17 cellular contexts compared by ENCODE assay signal in genomic region chr22:41821449-41822030, GRCh38. TPM values are rescaled to one million over a fixed set of nuclear protein-coding genes. Genes with fewer than 3 reads are reported as not detected.
DNase-seq lines count a peak whose midpoint lies in the region; TF ChIP-seq lines count a peak whose summit lies in the region.
"Had no signal": no experiment of that assay in that cellular context is flagged by ENCODE, and none has a peak within 500 bp of the region (broad histone marks: within the 10 kb centered on the region; RNA-seq: fewer than 3 reads in every experiment).

No MANE protein-coding gene starts in this region.

- H3K36me3 ChIP-seq in HEK293 (ENCODE audit: control insufficient read depth in 2 of 2, insufficient read depth in 1 of 2, low read length in 2 of 2): peaks cover 3 to 64% of the 10 kb centered on the region in 2 experiments; a peak in 2 of 3 replicates

- H3K9me3 ChIP-seq in HEK293 (ENCODE audit: control insufficient read depth, insufficient read depth, low read depth, low read length): no peaks in the 10 kb centered on the region
- H3K9me3 ChIP-seq: stomach had no signal

- H3K4me1 Mint-ChIP-seq in activated CD4-positive, alpha-beta T cell treated with anti-CD3 and anti-CD28 coated beads, Interleukin-2, amount 10 ng/mL, durations not matched to agents 7 days and 5 days: peaks cover 19% of the 10 kb centered on the region
- peaks cover 27% of the 10 kb centered on the region for H3K4me1 Mint-ChIP-seq in activated naive CD8-positive, alpha-beta T cell (ENCODE audit: low read depth)
- peaks cover 58% of the 10 kb centered on the region for H3K4me1 Mint-ChIP-seq in nephron progenitor cell

- POLR2A ChIA-PET in activated CD4-positive, alpha-beta T cell treated with anti-CD3 and anti-CD28 coated beads, Interleukin-2, amount 10 ng/mL, durations not matched to agents 7 days and 5 days (lab: Charles Lee): no interaction called here
- POLR2A ChIA-PET in HEK293 (lab: Yijun Ruan, JAX): interaction anchor here (0.6 to 1.3 kb wide), 2 partner anchors 21 to 876 kb away, joined by 4 read pairs; partner anchors contain the start of gene CCDC134

- DNase-seq in activated CD4-positive, alpha-beta T cell treated with anti-CD3 and anti-CD28 coated beads, Interleukin-2, amount 10 ng/mL, durations not matched to agents 7 days and 5 days: no peak
- DNase-seq in activated CD4-positive, alpha-beta T cell treated with anti-CD3 and anti-CD28 coated beads, Interleukin-2, amount 50 U/mL, for 1 hour: no peak
- no peak for DNase-seq in nephron progenitor cell
- no peak for DNase-seq in NCI-H526 (lab: John Stamatoyannopoulos, UW)
- DNase-seq in KBM-7: no peak
- DNase-seq in SHP77 (lab: John Stamatoyannopoulos, UW): no peak
- DNase-seq: activated CD4-positive, alpha-beta T cell treated with anti-CD3 and anti-CD28 coated beads for 4 hours; COR-L47; NCI-H1417 treated with DMSO at 0.1 percent for 48 hours; NCI-H226; NK-92 treated with Interleukin-12 subunit alpha and Interleukin-12 subunit beta, amount 100 ng/mL, for 24 hours; stomach had no signal

- H3K4me3 ChIP-seq in HEK293 (ENCODE audit: low read depth, low read length): no peak overlapping the region
- H3K4me3 ChIP-seq: lung, stomach had no signal

- in situ Hi-C loops in KBM-7 (cut with MboI; ENCODE audit: low pct_unique_long_range_greater_than_20kb, low sequenced_read_pairs): no loop called here

- peaks cover 11% of the 10 kb centered on the region for H3K36me3 Mint-ChIP-seq in activated CD4-positive, alpha-beta T cell treated with anti-CD3 and anti-CD28 coated beads, Interleukin-2, amount 10 ng/mL, durations not matched to agents 7 days and 5 days (ENCODE audit: low read depth)
- H3K36me3 Mint-ChIP-seq in activated naive CD8-positive, alpha-beta T cell: peaks cover 6% of the 10 kb centered on the region
- peaks cover 43% of the 10 kb centered on the region for H3K36me3 Mint-ChIP-seq in nephron progenitor cell (ENCODE audit: low read depth)

- TF ChIP-seq CTCF in HEK293 (tag by site-specific recombination; IDR thresholded peaks at IDR 0.05): no peak
- TF ChIP-seq CTCF in nephron progenitor cell (IDR thresholded peaks at IDR 0.05): no peak

- 0 out of 2 replicates have a peak overlapping the region, but pooled peaks have one; percentile 11 for H3K27ac ChIP-seq in HEK293 (ENCODE audit: extremely low read depth, low read depth, low read length)
- H3K27ac ChIP-seq: stomach had no signal

- CTCF ChIA-PET in activated CD4-positive, alpha-beta T cell treated with anti-CD3 and anti-CD28 coated beads, Interleukin-2, amount 10 ng/mL, durations not matched to agents 7 days and 5 days (lab: Charles Lee): interaction anchor here (0.6 to 1.7 kb wide), 4 partner anchors 79 to 145 kb away, joined by 3 to 6 read pairs (median 4); no protein-coding TSS in a partner anchor
- CTCF ChIA-PET in HEK293 (lab: Yijun Ruan, JAX): interaction anchor here (0.6 to 2.5 kb wide), 11 partner anchors 13 to 171 kb away, joined by 3 to 11 read pairs (median 5); partner anchors contain the start of gene CCDC134

- no peaks in the 10 kb centered on the region for H3K4me1 ChIP-seq in HEK293 (ENCODE audit: control insufficient read depth, insufficient read depth, low read length)

- no peak overlapping the region for H3K4me3 Mint-ChIP-seq in activated CD4-positive, alpha-beta T cell treated with anti-CD3 and anti-CD28 coated beads, Interleukin-2, amount 10 ng/mL, durations not matched to agents 7 days and 5 days
- H3K4me3 Mint-ChIP-seq in activated naive CD8-positive, alpha-beta T cell: no peak overlapping the region
- no peak overlapping the region for H3K4me3 Mint-ChIP-seq in nephron progenitor cell
- H3K4me3 Mint-ChIP-seq: dendritic cell treated with granulocyte-macrophage colony-stimulating factor and Interleukin-4, amounts not matched to agents 40 ng/mL and 50 ng/mL, for 4 days had no signal

- no peaks in the 10 kb centered on the region for H3K27me3 Mint-ChIP-seq in activated CD4-positive, alpha-beta T cell treated with anti-CD3 and anti-CD28 coated beads, Interleukin-2, amount 10 ng/mL, durations not matched to agents 7 days and 5 days
- no peaks in the 10 kb centered on the region for H3K27me3 Mint-ChIP-seq in activated naive CD8-positive, alpha-beta T cell
- peaks cover 3% of the 10 kb centered on the region for H3K27me3 Mint-ChIP-seq in nephron progenitor cell (ENCODE audit: low read depth, poor library complexity)
- H3K27me3 Mint-ChIP-seq: dendritic cell treated with granulocyte-macrophage colony-stimulating factor and Interleukin-4, amounts not matched to agents 40 ng/mL and 50 ng/mL, for 4 days had no signal

- no peaks in the 10 kb centered on the region for H3K9me3 Mint-ChIP-seq in activated CD4-positive, alpha-beta T cell treated with anti-CD3 and anti-CD28 coated beads, Interleukin-2, amount 10 ng/mL, durations not matched to agents 7 days and 5 days
- H3K9me3 Mint-ChIP-seq in activated naive CD8-positive, alpha-beta T cell (ENCODE audit: low read depth): no peaks in the 10 kb centered on the region
- H3K9me3 Mint-ChIP-seq in nephron progenitor cell: no peaks in the 10 kb centered on the region
- H3K9me3 Mint-ChIP-seq: dendritic cell treated with granulocyte-macrophage colony-stimulating factor and Interleukin-4, amounts not matched to agents 40 ng/mL and 50 ng/mL, for 4 days; neural crest cell had no signal

- peak overlapping the region; percentile 16 for H3K27ac Mint-ChIP-seq in activated CD4-positive, alpha-beta T cell treated with anti-CD3 and anti-CD28 coated beads, Interleukin-2, amount 10 ng/mL, durations not matched to agents 7 days and 5 days
- peak overlapping the region; percentile 96 for H3K27ac Mint-ChIP-seq in activated naive CD8-positive, alpha-beta T cell
- H3K27ac Mint-ChIP-seq in nephron progenitor cell: peak overlapping the region; percentile 41
- H3K27ac Mint-ChIP-seq: dendritic cell treated with granulocyte-macrophage colony-stimulating factor and Interleukin-4, amounts not matched to agents 40 ng/mL and 50 ng/mL, for 4 days had no signal

TF ChIP-seq in HEK293, 187 proteins besides CTCF, POLR2A, EP300 and RAD21:
- TF ChIP-seq SP3 (tag by site-specific recombination; IDR thresholded peaks at IDR 0.05) (no peak), EGR2 (tag by site-specific recombination; IDR thresholded peaks at IDR 0.05; ENCODE audit: low read depth) (peak; percentile 68), ZFHX2 (tag by site-specific recombination; conservative IDR thresholded peaks at IDR 0.05) (peak; percentile 60), ZNF366 (tag by site-specific recombination; conservative IDR thresholded peaks at IDR 0.05) (no peak), ZNF600 (tag by site-specific recombination; IDR thresholded peaks at IDR 0.05) (peak; percentile 51; the same call in 1 of the 2 replicates), SP7 (tag by site-specific recombination; IDR thresholded peaks at IDR 0.05) (no peak)
- TF ChIP-seq, protein P1, sequence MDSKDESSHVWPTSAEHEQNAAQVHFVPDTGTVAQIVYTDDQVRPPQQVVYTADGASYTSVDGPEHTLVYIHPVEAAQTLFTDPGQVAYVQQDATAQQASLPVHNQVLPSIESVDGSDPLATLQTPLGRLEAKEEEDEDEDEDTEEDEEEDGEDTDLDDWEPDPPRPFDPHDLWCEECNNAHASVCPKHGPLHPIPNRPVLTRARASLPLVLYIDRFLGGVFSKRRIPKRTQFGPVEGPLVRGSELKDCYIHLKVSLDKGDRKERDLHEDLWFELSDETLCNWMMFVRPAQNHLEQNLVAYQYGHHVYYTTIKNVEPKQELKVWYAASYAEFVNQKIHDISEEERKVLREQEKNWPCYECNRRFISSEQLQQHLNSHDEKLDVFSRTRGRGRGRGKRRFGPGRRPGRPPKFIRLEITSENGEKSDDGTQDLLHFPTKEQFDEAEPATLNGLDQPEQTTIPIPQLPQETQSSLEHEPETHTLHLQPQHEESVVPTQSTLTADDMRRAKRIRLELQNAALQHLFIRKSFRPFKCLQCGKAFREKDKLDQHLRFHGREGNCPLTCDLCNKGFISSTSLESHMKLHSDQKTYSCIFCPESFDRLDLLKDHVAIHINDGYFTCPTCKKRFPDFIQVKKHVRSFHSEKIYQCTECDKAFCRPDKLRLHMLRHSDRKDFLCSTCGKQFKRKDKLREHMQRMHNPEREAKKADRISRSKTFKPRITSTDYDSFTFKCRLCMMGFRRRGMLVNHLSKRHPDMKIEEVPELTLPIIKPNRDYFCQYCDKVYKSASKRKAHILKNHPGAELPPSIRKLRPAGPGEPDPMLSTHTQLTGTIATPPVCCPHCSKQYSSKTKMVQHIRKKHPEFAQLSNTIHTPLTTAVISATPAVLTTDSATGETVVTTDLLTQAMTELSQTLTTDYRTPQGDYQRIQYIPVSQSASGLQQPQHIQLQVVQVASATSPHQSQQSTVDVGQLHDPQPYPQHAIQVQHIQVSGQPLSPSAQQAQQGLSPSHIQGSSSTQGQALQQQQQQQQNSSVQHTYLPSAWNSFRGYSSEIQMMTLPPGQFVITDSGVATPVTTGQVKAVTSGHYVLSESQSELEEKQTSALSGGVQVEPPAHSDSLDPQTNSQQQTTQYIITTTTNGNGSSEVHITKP (tag by site-specific recombination; IDR thresholded peaks at IDR 0.05): peak; percentile 84

RNA-seq across cellular contexts. Expression of gene SREBF2, which starts 11.4 kb away (rescaled TPM):
- total RNA-seq in activated CD4-positive, alpha-beta T cell treated with anti-CD3 and anti-CD28 coated beads, Interleukin-2, amount 10 ng/mL, durations not matched to agents 7 days and 5 days: 10 to 100 TPM; 92.4 to 95.7 TPM

RNA-seq across cellular contexts. Expression of gene CCDC134, which starts 21.1 kb away (rescaled TPM):
- total RNA-seq in activated CD4-positive, alpha-beta T cell treated with anti-CD3 and anti-CD28 coated beads, Interleukin-2, amount 10 ng/mL, durations not matched to agents 7 days and 5 days: 10 to 100 TPM; 21.0 to 21.6 TPM

Comparison
In these comparisons a context has a peak if more than half of its experiments do, and no peak if none do; other contexts are left out.
1. H3K27ac Mint-ChIP-seq: peak in every context shown above with its lines; median percentile 96 in activated naive CD8-positive, alpha-beta T cell; 41 in nephron progenitor cell; 16 in activated CD4-positive, alpha-beta T cell treated with anti-CD3 and anti-CD28 coated beads, Interleukin-2, amount 10 ng/mL, durations not matched to agents 7 days and 5 days.